17 cellular contexts compared by ENCODE assay signal in genomic region chr9:5388026-5388806, GRCh38. TPM values are rescaled to one million over a fixed set of nuclear protein-coding genes. Genes with fewer than 3 reads are reported as not detected.
DNase-seq lines count a peak whose midpoint lies in the region; ATAC-seq and TF ChIP-seq lines count a peak whose summit lies in the region.
"Had no signal": no experiment of that assay in that cellular context is flagged by ENCODE, and none has a peak within 500 bp of the region (broad histone marks: within the 10 kb centered on the region; RNA-seq: fewer than 3 reads in every experiment).

No MANE protein-coding gene starts in this region.

- H3K4me2 ChIP-seq in PC-3 (ENCODE audit: low read length) (no peak overlapping the region), MM.1S (ENCODE audit: low read depth, low read length) (no peak overlapping the region)

- intact Hi-C loops in PC-3 (cut with micrococcal nuclease): no loop called here

- H3K9me3 ChIP-seq in PC-3 (ENCODE audit: low read length) (no peaks in the 10 kb centered on the region), MM.1S (replicated peaks; ENCODE audit: insufficient read depth, low read length) (no peaks in the 10 kb centered on the region)
- H3K9me3 ChIP-seq: colonic mucosa had no signal

- H3F3A ChIP-seq in PC-3 (ENCODE audit: low read length, unreplicated experiment): no peaks in the 10 kb centered on the region
- no peaks in the 10 kb centered on the region for H3F3A ChIP-seq in MM.1S (ENCODE audit: insufficient read depth, low read length)

- CTCF ChIA-PET in PC-3 (lab: Charles Lee): no interaction called here

- no peaks in the 10 kb centered on the region for H3K9me2 ChIP-seq in PC-3 (replicated peaks; ENCODE audit: low read length)
- H3K9me2 ChIP-seq in MM.1S (replicated peaks; ENCODE audit: insufficient read depth, low read length): no peaks in the 10 kb centered on the region

- no peaks in the 10 kb centered on the region for H3K27me3 ChIP-seq in PC-3 (ENCODE audit: low read length)
- no peaks in the 10 kb centered on the region for H3K27me3 ChIP-seq in MM.1S (replicated peaks; ENCODE audit: insufficient read depth, low read length)
- H3K27me3 ChIP-seq: colonic mucosa had no signal

- H3K27ac ChIP-seq in PC-3 (ENCODE audit: low read length): no peak overlapping the region
- no peak overlapping the region for H3K27ac ChIP-seq in MM.1S (ENCODE audit: low read length)
- H3K27ac ChIP-seq: 22Rv1, colonic mucosa, SK-N-MC, skin epidermis had no signal

- no TSS peak for BruUV-seq in PC-3 (replicated peaks; lab: Mats Ljungman, UMichigan)

- H3K36me3 ChIP-seq in PC-3 (ENCODE audit: low read depth, low read length): no peaks in the 10 kb centered on the region
- no peaks in the 10 kb centered on the region for H3K36me3 ChIP-seq in MM.1S (replicated peaks; ENCODE audit: insufficient read depth, low read length)
- H3K36me3 ChIP-seq: colonic mucosa had no signal

- DNase-seq in NOMO-1 (lab: John Stamatoyannopoulos, UW; ENCODE audit: unreplicated experiment in 2 of 2): peak; percentile 5 to 17
- DNase-seq in NOMO-1 treated with dmso at 0.1 percent for 144 hours (lab: John Stamatoyannopoulos, UW; ENCODE audit: unreplicated experiment): no peak
- DNase-seq in SKM-1 treated with dmso at 0.1 percent for 144 hours (lab: John Stamatoyannopoulos, UW; ENCODE audit: unreplicated experiment): peak; percentile 64
- DNase-seq in fibroblast of peridontal ligament (ENCODE audit: extremely low read depth): peak; percentile 5
- DNase-seq in smooth muscle cell of the brain vasculature (ENCODE audit: low read depth, low spot score): peak; percentile 20
- DNase-seq in UCSD-AML1 (lab: John Stamatoyannopoulos, UW; ENCODE audit: unreplicated experiment): no peak
- DNase-seq in PC-3: no peak
- no peak for DNase-seq in MM.1S
- DNase-seq: activated CD4-positive, CD25-positive, alpha-beta regulatory T cell treated with anti-CD3 and anti-CD28 coated beads, Interleukin-2, amount 50 U/mL, for 72 hours; colonic mucosa; NCI-H2029; NCI-H82 had no signal

- no peaks in the 10 kb centered on the region for H3K79me2 ChIP-seq in PC-3 (ENCODE audit: low read length)
- H3K79me2 ChIP-seq in MM.1S (ENCODE audit: low read length): no peaks in the 10 kb centered on the region

- no peak overlapping the region for H3K9ac ChIP-seq in PC-3 (ENCODE audit: low read length)
- H3K9ac ChIP-seq in MM.1S (ENCODE audit: low read length): no peak overlapping the region

- no peaks in the 10 kb centered on the region for H4K20me1 ChIP-seq in PC-3 (ENCODE audit: low read length)
- no peaks in the 10 kb centered on the region for H4K20me1 ChIP-seq in MM.1S (ENCODE audit: insufficient read depth, low read length)

- no peak for ATAC-seq in PC-3
- ATAC-seq: K562 had no signal

- H2AFZ ChIP-seq in PC-3 (ENCODE audit: low read length) (no peak overlapping the region), MM.1S (ENCODE audit: low read length) (no peak overlapping the region)

- H3K4me3 ChIP-seq in PC-3 (ENCODE audit: low read length) (no peak overlapping the region), MM.1S (ENCODE audit: low read length) (no peak overlapping the region)
- H3K4me3 ChIP-seq: colonic mucosa, K562, SK-N-MC, skin epidermis had no signal

- H3K4me1 ChIP-seq in PC-3 (ENCODE audit: insufficient read depth, low read length) (peaks cover 15% of the 10 kb centered on the region), MM.1S (ENCODE audit: low read length) (no peaks in the 10 kb centered on the region)
- H3K4me1 ChIP-seq: colonic mucosa had no signal

- POLR2A ChIA-PET in PC-3 (lab: Charles Lee; ENCODE audit: unreplicated experiment): no interaction called here

- TF ChIP-seq CTCF in PC-3 (conservative IDR thresholded peaks at IDR 0.05; ENCODE audit: low read depth, low read length) (no peak), MM.1S (IDR thresholded peaks at IDR 0.05; ENCODE audit: low read length) (no peak)

RNA-seq across cellular contexts. Expression of gene RLN1, which starts 48.5 kb away (rescaled TPM):
- not detected in 2 replicates for total RNA-seq in PC-3 (2014; rRNA removed)
- total RNA-seq: K562, omental fat pad had no signal

RNA-seq across cellular contexts. Expression of gene PLGRKT, which starts 49.5 kb away (rescaled TPM):
- total RNA-seq in PC-3 (2014; rRNA removed): 6.4 and 11.4 TPM in 2 replicates

Comparison
In these comparisons a context has a peak if more than half of its experiments do, and no peak if none do; other contexts are left out.
1. DNase-seq: peak in NOMO-1 (2 of 2), SKM-1 treated with dmso at 0.1 percent for 144 hours (single experiment), fibroblast of peridontal ligament (single experiment) and smooth muscle cell of the brain vasculature (single experiment); none in NOMO-1 treated with dmso at 0.1 percent for 144 hours (single experiment), UCSD-AML1 (single experiment), PC-3 (single experiment) and MM.1S (single experiment).